ENCODE assay signal across 8 cellular contexts in the genomic region with DNA sequence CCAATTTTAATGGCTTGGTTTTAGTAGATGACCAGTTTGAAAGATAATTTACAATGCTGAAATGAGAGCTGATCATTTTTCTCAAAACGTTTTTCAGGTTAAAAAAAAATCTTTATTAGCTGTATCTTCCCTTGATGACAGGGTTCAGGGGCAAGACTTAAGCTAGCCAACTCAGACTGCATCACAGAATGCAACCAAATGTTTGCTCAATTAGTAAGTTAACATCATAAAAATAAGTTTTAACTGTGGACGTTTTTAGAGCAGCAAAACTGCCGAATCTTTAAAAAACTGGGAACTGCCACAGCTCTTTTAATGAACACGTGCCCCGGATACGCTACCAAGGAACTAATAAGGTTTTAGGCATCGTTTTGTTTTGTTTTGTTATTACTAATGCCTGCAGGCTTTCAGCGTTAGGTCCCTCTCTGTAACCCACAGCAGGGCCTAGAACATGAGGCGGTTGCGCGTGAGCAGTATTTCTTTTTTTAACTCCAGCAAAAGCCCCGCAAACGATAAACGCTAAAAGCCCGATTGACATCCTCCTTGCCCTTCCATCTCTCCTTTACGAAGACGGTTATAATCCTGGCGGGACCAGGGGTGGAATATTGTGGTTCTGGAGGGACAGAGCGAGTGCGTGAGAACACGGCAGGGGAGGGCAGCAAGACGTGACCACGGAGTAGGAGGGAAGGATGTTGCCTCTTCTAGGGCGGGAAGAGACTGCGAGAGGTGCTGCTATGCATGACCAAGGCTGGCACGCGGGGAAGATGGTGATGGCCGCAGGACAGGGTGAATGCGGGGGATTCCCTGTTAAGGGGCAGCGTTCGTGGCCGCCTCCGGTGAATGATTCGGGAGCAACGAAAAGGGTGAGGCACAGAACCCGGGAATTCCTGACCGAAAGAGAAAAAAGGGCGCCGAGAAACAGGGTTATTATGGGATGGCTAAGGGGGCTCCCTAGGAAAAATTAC. TPM values are rescaled to one million over a fixed set of nuclear protein-coding genes. Genes with fewer than 3 reads are reported as not detected.
A peak's percentile ranks its signal among the peaks of the same experiment; 100 is the strongest.
DNase-seq lines count a peak whose midpoint lies in the region; ATAC-seq, FAIRE-seq and TF ChIP-seq lines count a peak whose summit lies in the region.

No MANE protein-coding gene starts in this region.

- in situ Hi-C loops in mammary epithelial cell (cut with MboI; ENCODE audit: low sequenced_read_pairs in 2 of 2) = no loop called here

- intact Hi-C loops in mammary epithelial cell (cut with micrococcal nuclease) = loop anchor here (5.0 kb wide), 1 partner anchor 94 kb away; a partner anchor contains a TSS
- intact Hi-C loops in kidney (cut with DNase I) = no loop called here

- peak overlapping the region; percentile 99 for H3K9ac ChIP-seq in mammary epithelial cell (ENCODE audit: insufficient read depth, low read length)
- H3K9ac ChIP-seq in kidney (ENCODE audit: low read length in 2 of 2) = peak overlapping the region; percentile 68 to 96

- no peaks in the 10 kb centered on the region for H4K20me1 ChIP-seq in mammary epithelial cell (ENCODE audit: insufficient read depth, low read length)

- H2AFZ ChIP-seq in mammary epithelial cell (ENCODE audit: low read depth, low read length) = peak overlapping the region; percentile 91

- peak overlapping the region; percentile 100 for H3K27ac Mint-ChIP-seq in WTC11

- no peak for FAIRE-seq in kidney (lab: Jason Lieb, UNC)

- H3K27me3 Mint-ChIP-seq in WTC11 (ENCODE audit: low read depth) = no peaks in the 10 kb centered on the region

- H3K4me1 ChIP-seq in mammary epithelial cell (ENCODE audit: insufficient read depth, low read length) (peaks cover 8% of the 10 kb centered on the region), kidney (ENCODE audit: control insufficient read depth in 1 of 2, insufficient read depth in 1 of 2, low read depth in 1 of 2, low read length in 2 of 2) (peaks cover 0 to 2% of the 10 kb centered on the region in 2 donors)

- WGBS in mammary epithelial cell (ENCODE audit: low coverage, missing lambda C conversion rate) = 2% methylated on average over 35 of the region's 39 CpGs

- peak overlapping the region; percentile 100 for H3K4me3 Mint-ChIP-seq in WTC11

- peak; percentile 35 for ATAC-seq in GM21528 (IDR thresholded peaks at IDR 0.05; ENCODE audit: low FRiP score, unreplicated experiment)
- peak; percentile 4; the same call in 1 of the 2 replicates for ATAC-seq in WTC11
- ATAC-seq in GM18861 (IDR thresholded peaks at IDR 0.05; ENCODE audit: unreplicated experiment) = no peak

- H3K9me3 Mint-ChIP-seq in WTC11 = no peaks in the 10 kb centered on the region

- H3K4me2 ChIP-seq in mammary epithelial cell (ENCODE audit: insufficient read depth, low read depth, low read length) = peak overlapping the region; percentile 82

- dilution Hi-C loops in mammary epithelial cell (cut with HindIII; ENCODE audit: low sequenced_read_pairs) = no loop called here

- CTCF ChIA-PET in WTC11 (lab: Charles Lee) (no interaction called here), mammary epithelial cell (lab: Charles Lee; ENCODE audit: low non-redundant PET) (interaction anchor here (0.6 kb wide), 1 partner anchor 368 kb away, joined by 3 read pairs; no protein-coding TSS in a partner anchor)

- H3K36me3 ChIP-seq in mammary epithelial cell (ENCODE audit: insufficient read depth, low read length) (peaks cover 9% of the 10 kb centered on the region), kidney (ENCODE audit: control insufficient read depth in 1 of 2, insufficient read depth in 2 of 2, low read length in 2 of 2) (peaks cover 6 to 10% of the 10 kb centered on the region in 2 donors)

- no peaks in the 10 kb centered on the region for H3K27me3 ChIP-seq in mammary epithelial cell (ENCODE audit: insufficient read depth, low read length)

- H3K4me3 ChIP-seq in mammary epithelial cell (replicated peaks in 1 of 3; ENCODE audit: insufficient read depth in 1 of 3, low read depth in 2 of 3, low read length in 3 of 3) (peak overlapping the region; percentile 78 to 96 (median 79)), kidney (ENCODE audit: low read length in 2 of 2) (peak overlapping the region; percentile 94 to 97)

- POLR2A ChIA-PET in WTC11 (lab: Charles Lee) = no interaction called here

- peak overlapping the region; percentile 96 for H3K27ac ChIP-seq in mammary epithelial cell (ENCODE audit: insufficient read depth, low read depth, low read length)
- peak overlapping the region; percentile 61 to 95 for H3K27ac ChIP-seq in kidney (ENCODE audit: low read depth in 2 of 2, low read length in 2 of 2)

- TF ChIP-seq CTCF in WTC11 (IDR thresholded peaks at IDR 0.05) (no peak), mammary epithelial cell (conservative IDR thresholded peaks at IDR 0.05 in 1 of 2, IDR thresholded peaks at IDR 0.05 in 1 of 2; ENCODE audit: extremely low read depth in 1 of 2, insufficient read depth in 1 of 2, low read depth in 1 of 2, low read length in 2 of 2) (no peak), kidney (IDR thresholded peaks at IDR 0.05; ENCODE audit: borderline replicate concordance, extremely low read depth, insufficient read depth) (no peak)

- no peaks in the 10 kb centered on the region for H3K9me3 ChIP-seq in mammary epithelial cell (replicated peaks; ENCODE audit: insufficient read depth, low read length)
- H3K9me3 ChIP-seq in kidney (ENCODE audit: control insufficient read depth in 1 of 2, low read length in 2 of 2) = no peaks in the 10 kb centered on the region

- H3K4me1 Mint-ChIP-seq in WTC11 = peaks cover 18% of the 10 kb centered on the region

- peak; percentile 25 to 37 for DNase-seq in AML-193 (lab: John Stamatoyannopoulos, UW)
- DNase-seq in NCI-H146 (lab: John Stamatoyannopoulos, UW) = peak; percentile 59
- peak; percentile 32 for DNase-seq in WTC11 (ENCODE audit: low spot score)
- DNase-seq in mammary epithelial cell = peak; percentile 55
- DNase-seq in kidney = peak; percentile 80
- DNase-seq in stimulated activated CD4-positive, alpha-beta T cell treated with anti-CD3 and anti-CD28 coated beads, Interleukin-1b, Interleukin-23, amount 100 ng/mL, for 1 hour (ENCODE audit: low read depth in 2 of 2) = peak; percentile 2 to 7

- peaks cover 55% of the 10 kb centered on the region for H3K79me2 ChIP-seq in mammary epithelial cell (ENCODE audit: insufficient read depth, low read length)

- peaks cover 23% of the 10 kb centered on the region for H3K36me3 Mint-ChIP-seq in WTC11

- TSS peak; percentile 43 for BruUV-seq in mammary epithelial cell (replicated peaks; lab: Mats Ljungman, UMichigan)

TF ChIP-seq in WTC11, 78 proteins besides CTCF, POLR2A, EP300 and RAD21:
- no peak for TF ChIP-seq SMAD3 (CRISPR knock-in tag; IDR thresholded peaks at IDR 0.05; ENCODE audit: borderline replicate concordance)
- TF ChIP-seq FOXP1 (CRISPR knock-in tag; IDR thresholded peaks at IDR 0.05; ENCODE audit: borderline replicate concordance) = peak; percentile 3; the same call in 1 of the 2 replicates

RNA-seq across cellular contexts. Expression of a gene that starts 0.7 kb away (rescaled TPM):
- total RNA-seq in WTC11 (2021) = 153 to 178 TPM (median 157 TPM) in 3 replicates
- total RNA-seq in mammary epithelial cell = 10 to 100 TPM; 58.3 to 87.2 TPM
- 58.0 TPM for polyA plus RNA-seq in mammary epithelial cell
- polyA minus RNA-seq in mammary epithelial cell = 140 TPM
- 58.8 TPM for total RNA-seq in kidney
- 38.1 TPM for polyA plus RNA-seq in kidney (ENCODE audit: insufficient read depth, low read depth, low replicate concordance)

Comparison
In these comparisons a context has a peak if more than half of its experiments do, and no peak if none do; other contexts are left out.
1. DNase-seq: peak in every context shown above with its lines; median percentile 80 in kidney; 59 in NCI-H146; 55 in mammary epithelial cell; 32 in WTC11; 31 in AML-193; 4 in stimulated activated CD4-positive, alpha-beta T cell treated with anti-CD3 and anti-CD28 coated beads, Interleukin-1b, Interleukin-23, amount 100 ng/mL, for 1 hour.